27 cellular contexts compared by ENCODE assay signal in the genomic region with DNA sequence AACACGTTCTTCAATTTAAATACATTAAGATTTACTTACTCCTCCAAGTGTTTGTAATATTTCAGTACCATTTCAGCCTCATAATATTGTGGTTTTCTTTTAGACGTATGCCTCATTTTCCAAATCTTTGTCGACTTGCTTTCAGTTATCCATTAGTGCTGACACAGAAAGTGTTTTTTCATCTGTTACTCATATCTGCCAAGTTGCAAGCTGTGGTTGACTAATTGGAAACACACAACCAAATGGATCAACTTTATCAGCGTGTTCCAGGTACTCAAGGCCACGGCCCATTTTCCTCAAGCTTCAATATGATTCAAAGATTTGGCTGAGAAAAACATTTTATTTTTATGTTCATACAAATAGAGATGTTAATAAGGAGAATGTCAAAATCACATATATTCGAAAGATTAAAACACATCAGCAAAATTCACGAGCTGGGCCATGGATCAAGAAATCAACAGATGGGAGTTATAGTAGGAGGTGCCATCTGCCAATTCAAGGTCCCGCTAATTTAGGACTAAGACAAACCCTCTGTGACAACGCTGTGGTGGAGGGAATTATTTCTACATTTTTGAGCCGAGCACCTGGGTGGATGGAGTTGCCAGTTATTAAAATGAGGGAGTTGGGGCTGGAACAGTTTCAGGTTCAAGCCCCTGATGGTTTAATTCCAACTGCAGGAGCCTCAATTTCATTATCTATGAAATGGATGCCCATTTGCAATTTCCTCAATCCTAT. TPM values are rescaled to one million over a fixed set of nuclear protein-coding genes. Genes with fewer than 3 reads are reported as not detected.
DNase-seq lines count a peak whose midpoint lies in the region; ATAC-seq and TF ChIP-seq lines count a peak whose summit lies in the region.
"Had no signal": no experiment of that assay in that cellular context is flagged by ENCODE, and none has a peak within 500 bp of the region (broad histone marks: within the 10 kb centered on the region; RNA-seq: fewer than 3 reads in every experiment).

No MANE protein-coding gene starts in this region.

- H3K4me3 Mint-ChIP-seq in activated T-helper 17 cell treated with anti-CD3 and anti-CD28 coated beads, Interleukin-2, amount 50 U/mL, for 72 hours, result no peak overlapping the region
- H3K4me3 Mint-ChIP-seq: activated CD4-positive, alpha-beta memory T cell treated with anti-CD3 and anti-CD28 coated beads for 36 hours; naive B cell had no signal

- no peaks in the 10 kb centered on the region for H3K4me1 Mint-ChIP-seq in activated T-helper 17 cell treated with anti-CD3 and anti-CD28 coated beads, Interleukin-2, amount 50 U/mL, for 72 hours
- H3K4me1 Mint-ChIP-seq: naive B cell had no signal

- TF ChIP-seq CTCF in fibroblast of mammary gland (conservative IDR thresholded peaks at IDR 0.05; ENCODE audit: control insufficient read depth, insufficient read depth, low read depth, low read length), result no peak

- no peaks in the 10 kb centered on the region for H3K36me3 Mint-ChIP-seq in activated T-helper 17 cell treated with anti-CD3 and anti-CD28 coated beads, Interleukin-2, amount 50 U/mL, for 72 hours (ENCODE audit: low read depth)
- H3K36me3 Mint-ChIP-seq: activated CD4-positive, alpha-beta memory T cell treated with anti-CD3 and anti-CD28 coated beads for 36 hours; activated naive CD4-positive, alpha-beta T cell treated with anti-CD3 and anti-CD28 coated beads, Interleukin-2, amount 50 U/mL, for 72 hours; naive B cell had no signal

- H3K27ac Mint-ChIP-seq in activated T-helper 17 cell treated with anti-CD3 and anti-CD28 coated beads, Interleukin-2, amount 50 U/mL, for 72 hours, result no peak overlapping the region
- H3K27ac Mint-ChIP-seq: activated CD4-positive, alpha-beta memory T cell treated with anti-CD3 and anti-CD28 coated beads for 36 hours; activated naive CD4-positive, alpha-beta T cell treated with anti-CD3 and anti-CD28 coated beads, Interleukin-2, amount 50 U/mL, for 72 hours; naive B cell had no signal

- DNase-seq in DMS 273 (lab: John Stamatoyannopoulos, UW; ENCODE audit: unreplicated experiment) (peak; percentile 87), NCI-H2171 (lab: John Stamatoyannopoulos, UW) (peak; percentile 46), fibroblast of mammary gland (ENCODE audit: low read depth) (peak; percentile 32), cortex of kidney (lab: John Stamatoyannopoulos, UW) (no peak), dermis blood vessel endothelial cell (no peak), NAMALWA (ENCODE audit: low spot score) (no peak)
- DNase-seq: activated CD4-positive, alpha-beta memory T cell treated with anti-CD3 and anti-CD28 coated beads for 36 hours; activated CD4-positive, CD25-positive, alpha-beta regulatory T cell; anterior cingulate cortex; Caco-2; DMS79 treated with DMSO at 0.1 percent for 48 hours; GOT3; Karpas-422; naive B cell; NCI-H1436 treated with DMSO at 0.1 percent for 48 hours; NCI-H510A treated with DMSO at 0.1 percent for 48 hours; Peyer's patch; retina; SIG-M5; stimulated activated CD4-positive, alpha-beta T cell treated with anti-CD3 and anti-CD28 coated beads, Interleukin-1b, Interleukin-23, amount 100 ng/mL, for 48 hours; T1000; upper lobe of left lung had no signal

- H3K27me3 Mint-ChIP-seq in activated T-helper 17 cell treated with anti-CD3 and anti-CD28 coated beads, Interleukin-2, amount 50 U/mL, for 72 hours, result peaks cover 5% of the 10 kb centered on the region

- H3K9me3 Mint-ChIP-seq in activated T-helper 17 cell treated with anti-CD3 and anti-CD28 coated beads, Interleukin-2, amount 50 U/mL, for 72 hours, result no peaks in the 10 kb centered on the region
- H3K9me3 Mint-ChIP-seq: activated CD4-positive, alpha-beta memory T cell treated with anti-CD3 and anti-CD28 coated beads for 36 hours; activated naive CD4-positive, alpha-beta T cell treated with anti-CD3 and anti-CD28 coated beads, Interleukin-2, amount 50 U/mL, for 72 hours; naive B cell had no signal

- ATAC-seq in activated T-helper 17 cell treated with anti-CD3 and anti-CD28 coated beads, Interleukin-2, amount 50 U/mL, for 72 hours (replicated peaks), result peak; percentile 78
- no peak for ATAC-seq in HG03097 (IDR thresholded peaks at IDR 0.05; ENCODE audit: low FRiP score, unreplicated experiment)

- H3K4me3 ChIP-seq in fibroblast of mammary gland (ENCODE audit: control insufficient read depth, low read depth, low read length), result no peak overlapping the region
- H3K4me3 ChIP-seq: BLaER1 treated with 17β-estradiol and CSF1 and Interleukin-3, amounts not matched to agents 10 nM and 100 nM; Peyer's patch; smooth muscle cell; upper lobe of left lung had no signal

RNA-seq across cellular contexts. Expression of a gene that starts 27.2 kb away (rescaled TPM):
- total RNA-seq in activated T-helper 17 cell treated with anti-CD3 and anti-CD28 coated beads, Interleukin-2, amount 50 U/mL, for 72 hours, result not detected
- total RNA-seq in dermis blood vessel endothelial cell, result 8.0 and 10.4 TPM in 2 replicates
- total RNA-seq: activated CD4-positive, alpha-beta memory T cell treated with anti-CD3 and anti-CD28 coated beads for 36 hours had no signal

RNA-seq across cellular contexts. Expression of a gene that starts 30.9 kb away (rescaled TPM):
- not detected for total RNA-seq in activated T-helper 17 cell treated with anti-CD3 and anti-CD28 coated beads, Interleukin-2, amount 50 U/mL, for 72 hours
- total RNA-seq in dermis blood vessel endothelial cell, result 0.17 and 0.28 TPM in 2 replicates
- total RNA-seq: activated CD4-positive, alpha-beta memory T cell treated with anti-CD3 and anti-CD28 coated beads for 36 hours; activated naive CD4-positive, alpha-beta T cell treated with anti-CD3 and anti-CD28 coated beads, Interleukin-2, amount 50 U/mL, for 72 hours had no signal

Comparison
In these comparisons a context has a peak if more than half of its experiments do, and no peak if none do; other contexts are left out.
1. DNase-seq: peak in DMS 273 (single experiment), NCI-H2171 (single experiment) and fibroblast of mammary gland (single experiment); none in cortex of kidney (single experiment), dermis blood vessel endothelial cell (single experiment) and NAMALWA (single experiment).